In the genomic region with DNA sequence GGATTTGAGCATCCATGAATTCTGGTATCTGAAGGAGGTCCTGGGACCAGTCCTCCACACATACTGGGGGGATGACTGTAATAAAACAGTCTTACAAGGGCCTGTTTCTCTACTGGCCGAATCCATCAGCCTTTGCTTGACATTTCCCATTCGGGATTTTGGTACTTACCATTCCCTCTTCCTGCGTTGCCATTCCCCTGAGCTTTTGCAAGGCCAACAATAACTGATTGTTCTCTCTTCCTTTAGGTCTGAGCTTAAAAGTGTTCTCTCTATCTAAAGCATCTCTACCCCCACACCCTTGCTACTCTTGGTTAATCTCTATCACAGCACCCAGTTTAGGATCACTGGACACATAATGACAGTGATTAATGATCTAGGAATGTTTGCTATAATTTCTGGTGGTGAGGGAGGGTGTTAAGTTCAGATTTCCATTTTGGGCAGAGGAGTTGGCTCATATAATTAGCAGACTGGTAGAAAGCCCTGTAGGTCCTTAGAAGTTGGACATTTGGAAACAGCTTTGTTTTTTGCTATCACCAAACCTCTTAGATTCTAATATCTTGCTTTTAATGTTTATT, we compare ENCODE assay signal across 22 cellular contexts. TPM values are rescaled to one million over a fixed set of nuclear protein-coding genes. Genes with fewer than 3 reads are reported as not detected.
"Had no signal": no experiment of that assay in that cellular context is flagged by ENCODE, and none has a peak within 500 bp of the region (broad histone marks: within the 10 kb centered on the region; RNA-seq: fewer than 3 reads in every experiment).

No MANE protein-coding gene starts in this region.

- H3K27me3 Mint-ChIP-seq: activated B cell treated with CpG ODN at 0.5 μM for 24 hours; activated CD8-positive, alpha-beta T cell treated with anti-CD3 and anti-CD28 coated beads for 36 hours; activated naive CD8-positive, alpha-beta T cell; stimulated activated naive CD8-positive, alpha-beta T cell treated with anti-CD3 and anti-CD28 coated beads, Interleukin-15, amount 100 ng/mL, for 72 hours had no signal

- ATAC-seq: activated CD8-positive, alpha-beta T cell treated with anti-CD3 and anti-CD28 coated beads for 36 hours; body of pancreas; esophagus mucosa; left ventricle myocardium superior; sciatic nerve; stimulated activated naive CD8-positive, alpha-beta T cell treated with anti-CD3 and anti-CD28 coated beads, Interleukin-15, amount 100 ng/mL, for 72 hours; upper lobe of right lung had no signal

- H3K9me3 Mint-ChIP-seq: activated B cell treated with CpG ODN at 0.5 μM for 24 hours; activated CD8-positive, alpha-beta T cell treated with anti-CD3 and anti-CD28 coated beads for 36 hours; stimulated activated naive CD8-positive, alpha-beta T cell treated with anti-CD3 and anti-CD28 coated beads, Interleukin-15, amount 100 ng/mL, for 72 hours had no signal

- H3K4me1 Mint-ChIP-seq: stimulated activated naive CD8-positive, alpha-beta T cell treated with anti-CD3 and anti-CD28 coated beads, Interleukin-15, amount 100 ng/mL, for 72 hours had no signal

- H3K4me1 ChIP-seq: body of pancreas, colonic mucosa, spleen, upper lobe of right lung had no signal

- H3K27me3 ChIP-seq: body of pancreas, colonic mucosa, hepatocyte, spleen, upper lobe of right lung had no signal

- H3K27ac Mint-ChIP-seq: activated B cell treated with CpG ODN at 0.5 μM for 24 hours; activated CD8-positive, alpha-beta T cell treated with anti-CD3 and anti-CD28 coated beads for 36 hours; activated naive CD8-positive, alpha-beta T cell; stimulated activated naive CD8-positive, alpha-beta T cell treated with anti-CD3 and anti-CD28 coated beads, Interleukin-15, amount 100 ng/mL, for 72 hours had no signal

- H3K27ac ChIP-seq: body of pancreas, colonic mucosa, hepatocyte, spleen, upper lobe of right lung had no signal

- H3K4me3 ChIP-seq: body of pancreas, colonic mucosa, hepatocyte, spleen, upper lobe of right lung had no signal

- H3K9me3 ChIP-seq: body of pancreas, colonic mucosa, spleen, upper lobe of right lung had no signal

- H3K36me3 ChIP-seq: colonic mucosa had no signal

- H3K4me3 Mint-ChIP-seq: activated B cell treated with CpG ODN at 0.5 μM for 24 hours; activated CD8-positive, alpha-beta T cell treated with anti-CD3 and anti-CD28 coated beads for 36 hours; activated naive CD8-positive, alpha-beta T cell; stimulated activated naive CD8-positive, alpha-beta T cell treated with anti-CD3 and anti-CD28 coated beads, Interleukin-15, amount 100 ng/mL, for 72 hours had no signal

- DNase-seq: activated B cell treated with CpG ODN at 0.5 μM for 24 hours; activated CD4-positive, alpha-beta T cell treated with anti-CD3 and anti-CD28 coated beads for 48 hours; activated CD8-positive, alpha-beta memory T cell treated with anti-CD3 and anti-CD28 coated beads, Interleukin-2, amount 50 U/mL, for 4 hours; activated CD8-positive, alpha-beta T cell treated with anti-CD3 and anti-CD28 coated beads for 36 hours; activated gamma-delta T cell; activated T-cell treated with anti-CD3 and anti-CD28 coated beads, Interleukin-2, amount 50 U/mL, for 48 hours; amygdala; body of pancreas; central memory CD4-positive, alpha-beta T cell; colonic mucosa; kidney; left ventricle myocardium superior; mesenchymal stem cell; spleen; stimulated activated naive CD8-positive, alpha-beta T cell treated with anti-CD3 and anti-CD28 coated beads, Interleukin-15, amount 100 ng/mL, for 72 hours; T-helper 2 cell; upper lobe of right lung had no signal

RNA-seq across cellular contexts. Expression of a gene that starts 50.3 kb away (rescaled TPM):
- total RNA-seq: activated CD8-positive, alpha-beta T cell treated with anti-CD3 and anti-CD28 coated beads for 36 hours; body of pancreas; colonic mucosa; esophagus mucosa; hepatocyte; kidney; left ventricle myocardium superior; pulmonary artery endothelial cell; upper lobe of right lung had no signal
- polyA plus RNA-seq: hepatocyte had no signal
